ENCODE assay signal across 8 cellular contexts in genomic region chr22:30208631-30209603, GRCh38. TPM values are rescaled to one million over a fixed set of nuclear protein-coding genes. Genes with fewer than 3 reads are reported as not detected.
DNase-seq lines count a peak whose midpoint lies in the region; ATAC-seq, FAIRE-seq and TF ChIP-seq lines count a peak whose summit lies in the region.

No MANE protein-coding gene starts in this region.

- TF ChIP-seq POLR2A in HepG2 (IDR thresholded peaks at IDR 0.05; ENCODE audit: insufficient read depth in 1 of 2, low read depth in 2 of 2, low read length in 2 of 2) (no peak; a peak in 1 of 4 replicates), transverse colon (IDR thresholded peaks at IDR 0.05) (no peak)

- CTCF ChIA-PET in HepG2 (lab: Yijun Ruan, JAX; ENCODE audit: low intra/inter-chr PET ratio, low total read pairs), result no interaction called here

- peak overlapping the region; percentile 49 for H3K9ac ChIP-seq in HepG2 (ENCODE audit: insufficient read depth, low read depth, low read length)

- no peak for TF ChIP-seq RAD21 in HepG2 (CRISPR knock-in tag; IDR thresholded peaks at IDR 0.05)

- H3K27me3 ChIP-seq in HepG2 (ENCODE audit: control insufficient read depth in 1 of 2, insufficient read depth in 2 of 2, low read length in 2 of 2), result no peaks in the 10 kb centered on the region
- no peaks in the 10 kb centered on the region for H3K27me3 ChIP-seq in transverse colon

- no peaks in the 10 kb centered on the region for H3K79me2 ChIP-seq in HepG2 (ENCODE audit: insufficient read depth, low read length)

- H3K4me3 ChIP-seq in astrocyte of the spinal cord (ENCODE audit: low read depth, low read length), result no peak overlapping the region
- no peak overlapping the region for H3K4me3 ChIP-seq in HepG2 (replicated peaks in 1 of 3; ENCODE audit: insufficient read depth in 1 of 3, low read depth in 2 of 3, low read length in 3 of 3)
- H3K4me3 ChIP-seq in transverse colon, result no peak overlapping the region

- no peak overlapping the region for H3K4me2 ChIP-seq in HepG2 (ENCODE audit: low read depth, low read length)

- H3K36me3 ChIP-seq in HepG2 (replicated peaks in 1 of 2; ENCODE audit: control insufficient read depth in 1 of 2, insufficient read depth in 2 of 2, low read length in 2 of 2), result no peaks in the 10 kb centered on the region
- no peaks in the 10 kb centered on the region for H3K36me3 ChIP-seq in transverse colon

- in situ Hi-C loops in astrocyte of the spinal cord (cut with HindIII; ENCODE audit: low sequenced_read_pairs) (no loop called here), HepG2 (cut with HindIII; ENCODE audit: extremely low pct_ligation_motif_present, low pct_unique_long_range_greater_than_20kb) (no loop called here), transverse colon (cut with MboI; ENCODE audit: low pct_ligation_motif_present in 1 of 4, low pct_unique_long_range_greater_than_20kb in 1 of 4, low sequenced_read_pairs in 3 of 4) (no loop called here)

- no peak for ATAC-seq in HepG2
- no peak for ATAC-seq in HG03159 (IDR thresholded peaks at IDR 0.05; ENCODE audit: unreplicated experiment)

- H2AFZ ChIP-seq in HepG2 (ENCODE audit: low read length), result no peak overlapping the region

- H4K20me1 ChIP-seq in HepG2 (ENCODE audit: insufficient read depth, low read length), result no peaks in the 10 kb centered on the region

- DNase-seq in HT1080 (ENCODE audit: low read depth) (peak; percentile 67), astrocyte of the spinal cord (ENCODE audit: low read depth, low spot score) (peak; percentile 83), HepG2 (ENCODE audit: low spot score) (peak; percentile 65), transverse colon (peak; percentile 38), T1000 (lab: John Stamatoyannopoulos, UW) (no peak), NAMALWA (ENCODE audit: low spot score) (no peak), GM19238 (ENCODE audit: insufficient read length, low spot score) (no peak)

- intact Hi-C loops in HepG2 (cut with micrococcal nuclease; ENCODE audit: unreplicated experiment), result no loop called here
- intact Hi-C loops in transverse colon (cut with DNase I; ENCODE audit: low total_unique reads), result no loop called here

- TF ChIP-seq CTCF in astrocyte of the spinal cord (IDR thresholded peaks at IDR 0.05; ENCODE audit: low read depth, low read length) (no peak), HepG2 (CRISPR knock-in tag; IDR thresholded peaks at IDR 0.05) (no peak), transverse colon (IDR thresholded peaks at IDR 0.05) (no peak)

- H3K27ac ChIP-seq in HepG2 (ENCODE audit: extremely low read length, insufficient read depth, low read length) (peak overlapping the region; percentile 70), transverse colon (peak overlapping the region; percentile 35 to 70 (median 64))

- 64% methylated on average over 18 of the region's 26 CpGs for WGBS in HepG2 (ENCODE audit: low lambda C conversion rate)
- 70 to 79% methylated on average over 8 to 26 of the region's 26 CpGs for WGBS in transverse colon (ENCODE audit: low coverage in 1 of 2), 2 donors

- peak; percentile 55 for FAIRE-seq in HepG2 (lab: Jason Lieb, UNC)

- H3K9me3 ChIP-seq in HepG2 (ENCODE audit: low read length) (no peaks in the 10 kb centered on the region), transverse colon (no peaks in the 10 kb centered on the region)

- TF ChIP-seq EP300 in HepG2 (IDR thresholded peaks at IDR 0.05; ENCODE audit: low read depth in 2 of 2, low read length in 2 of 2) (peak in 1 of 2 experiments; percentile 45; a peak in 1 of 4 replicates), HepG2 (CRISPR knock-in tag; IDR thresholded peaks at IDR 0.05; ENCODE audit: borderline replicate concordance) (peak; percentile 35; the same call in 1 of the 2 replicates), transverse colon (IDR thresholded peaks at IDR 0.05; ENCODE audit: low read depth) (no peak)

- peaks cover 86% of the 10 kb centered on the region for H3K4me1 ChIP-seq in HepG2 (ENCODE audit: insufficient read depth, low read length)
- H3K4me1 ChIP-seq in transverse colon, result peaks cover 0 to 21% (median 9%) of the 10 kb centered on the region in 4 donors

- BruUV-seq in HepG2 (replicated peaks; lab: Mats Ljungman, UMichigan), result no TSS peak

- POLR2A ChIA-PET in HepG2 (lab: Yijun Ruan, JAX), result interaction anchor here (0.8 to 3.3 kb wide), 8 partner anchors 12 to 41 kb away, joined by 3 to 32 read pairs (median 4); no protein-coding TSS in a partner anchor

TF ChIP-seq in HepG2, 621 proteins besides CTCF, POLR2A, EP300 and RAD21 (continues in another document):
- no peak for TF ChIP-seq ZNF841 (CRISPR knock-in tag; IDR thresholded peaks at IDR 0.05; ENCODE audit: borderline replicate concordance)
- no peak for TF ChIP-seq ZNF501 (CRISPR knock-in tag; IDR thresholded peaks at IDR 0.05)
- TF ChIP-seq ZNF264 (CRISPR knock-in tag; IDR thresholded peaks at IDR 0.05), result no peak
- TF ChIP-seq ZBTB2 (CRISPR knock-in tag; IDR thresholded peaks at IDR 0.05; ENCODE audit: low read depth), result no peak
- no peak for TF ChIP-seq KMT2B (CRISPR knock-in tag; IDR thresholded peaks at IDR 0.05)
- no peak for TF ChIP-seq XRCC5 (optimal IDR thresholded peaks at IDR 0.05; ENCODE audit: low read length)
- TF ChIP-seq CCAR2 (optimal IDR thresholded peaks at IDR 0.05; ENCODE audit: low read depth, low read length), result no peak

RNA-seq across cellular contexts. Expression of gene LIF, which starts 37.6 kb away (rescaled TPM):
- 7.7 and 8.8 TPM in 2 replicates for total RNA-seq in HT1080 (2014; rRNA removed; shearing (Covaris generic))
- 22.5 and 23.6 TPM in 2 replicates for polyA plus RNA-seq in HT1080 (2015; cell fraction: cytosol; rRNA removed)
- 90.4 and 101 TPM in 2 replicates for polyA plus RNA-seq in HT1080 (2015; cell fraction: nucleus; rRNA removed)
- total RNA-seq in HepG2 (2016; rRNA removed; fragmentation: Illumina TruSeq; extraction: Trizol), result 1.5 and 3.6 TPM in 2 replicates
- 0.53 and 1.6 TPM in 2 replicates for total RNA-seq in HepG2 (2016; cell fraction: cytosol; rRNA removed; fragmentation: Illumina TruSeq; extraction: Trizol; ENCODE audit: low read depth)
- total RNA-seq in HepG2 (2016; cell fraction: insoluble cytoplasmic fraction; rRNA removed; fragmentation: Illumina TruSeq; extraction: Trizol), result 1.7 and 3.2 TPM in 2 replicates
- 2.6 TPM in 2 replicates for total RNA-seq in HepG2 (2016; cell fraction: membrane; rRNA removed; fragmentation: Illumina TruSeq; extraction: Trizol)
- 5.2 and 5.5 TPM in 2 replicates for total RNA-seq in HepG2 (2016; cell fraction: nucleus; rRNA removed; fragmentation: Illumina TruSeq; extraction: Trizol)
- polyA plus RNA-seq in HepG2 (2011; rRNA removed), result 8.5 and 12.1 TPM in 2 replicates
- polyA plus RNA-seq in HepG2 (2011; cell fraction: cytosol; rRNA removed), result 3.0 and 4.2 TPM in 2 replicates
- polyA plus RNA-seq in HepG2 (2011; cell fraction: nucleus; rRNA removed), result 48.8 and 59.2 TPM in 2 replicates
- polyA plus RNA-seq in HepG2 (2012), result 1.4 and 5.2 TPM in 2 replicates
- polyA plus RNA-seq in HepG2 (2016; cell fraction: cytosol; fragmentation: Illumina TruSeq; extraction: Trizol; ENCODE audit: low read depth), result 0.17 and 0.26 TPM in 2 replicates
- polyA plus RNA-seq in HepG2 (2016; cell fraction: insoluble cytoplasmic fraction; fragmentation: Illumina TruSeq; extraction: Trizol; ENCODE audit: low read depth), result 1.1 and 1.3 TPM in 2 replicates
- polyA plus RNA-seq in HepG2 (2016; cell fraction: membrane; fragmentation: Illumina TruSeq; extraction: Trizol; ENCODE audit: low read depth), result 0.64 and 0.93 TPM in 2 replicates
- polyA plus RNA-seq in HepG2 (2016; cell fraction: nucleus; fragmentation: Illumina TruSeq; extraction: Trizol; ENCODE audit: insufficient read depth, low read depth), result 13.6 and 20.3 TPM in 2 replicates
- polyA minus RNA-seq in HepG2 (2011; rRNA and poly(A)+ RNA removed; ENCODE audit: low replicate concordance), result 11.5 and 35.1 TPM in 2 replicates
- polyA minus RNA-seq in HepG2 (2011; cell fraction: cytosol; rRNA and poly(A)+ RNA removed), result 3.8 and 5.5 TPM in 2 replicates
- 4.1 and 7.1 TPM in 2 replicates for polyA minus RNA-seq in HepG2 (2011; cell fraction: nucleus; rRNA and poly(A)+ RNA removed)
- total RNA-seq in transverse colon, result 1 to 10 TPM; 4.0 to 5.2 (median 4.4) TPM

RNA-seq across cellular contexts. Expression of gene OSM, which starts 57.7 kb away (rescaled TPM):
- total RNA-seq in HT1080 (2014; rRNA removed; shearing (Covaris generic)), result not detected in 2 replicates
- polyA plus RNA-seq in HT1080 (2015; cell fraction: cytosol; rRNA removed), result not detected in 2 replicates
- not detected in 2 replicates for polyA plus RNA-seq in HT1080 (2015; cell fraction: nucleus; rRNA removed)
- not detected in 2 replicates for total RNA-seq in HepG2 (2016; rRNA removed; fragmentation: Illumina TruSeq; extraction: Trizol)
- total RNA-seq in HepG2 (2016; cell fraction: cytosol; rRNA removed; fragmentation: Illumina TruSeq; extraction: Trizol; ENCODE audit: low read depth), result not detected in 2 replicates
- not detected in 2 replicates for total RNA-seq in HepG2 (2016; cell fraction: insoluble cytoplasmic fraction; rRNA removed; fragmentation: Illumina TruSeq; extraction: Trizol)
- not detected in 2 replicates for total RNA-seq in HepG2 (2016; cell fraction: membrane; rRNA removed; fragmentation: Illumina TruSeq; extraction: Trizol)
- not detected in 2 replicates for total RNA-seq in HepG2 (2016; cell fraction: nucleus; rRNA removed; fragmentation: Illumina TruSeq; extraction: Trizol)
- polyA plus RNA-seq in HepG2 (2011; rRNA removed), result 0.07 TPM in 1 of 2 replicates, not detected in the other
- 0.05 TPM in 1 of 2 replicates, not detected in the other for polyA plus RNA-seq in HepG2 (2011; cell fraction: cytosol; rRNA removed)
- not detected in 2 replicates for polyA plus RNA-seq in HepG2 (2011; cell fraction: nucleus; rRNA removed)
- polyA plus RNA-seq in HepG2 (2012), result 0.07 TPM in 1 of 2 replicates, not detected in the other
- polyA plus RNA-seq in HepG2 (2016; cell fraction: cytosol; fragmentation: Illumina TruSeq; extraction: Trizol; ENCODE audit: low read depth), result not detected in 2 replicates
- polyA plus RNA-seq in HepG2 (2016; cell fraction: insoluble cytoplasmic fraction; fragmentation: Illumina TruSeq; extraction: Trizol; ENCODE audit: low read depth), result not detected in 2 replicates
- polyA plus RNA-seq in HepG2 (2016; cell fraction: membrane; fragmentation: Illumina TruSeq; extraction: Trizol; ENCODE audit: low read depth), result not detected in 2 replicates
- not detected in 2 replicates for polyA plus RNA-seq in HepG2 (2016; cell fraction: nucleus; fragmentation: Illumina TruSeq; extraction: Trizol; ENCODE audit: insufficient read depth, low read depth)
- polyA minus RNA-seq in HepG2 (2011; rRNA and poly(A)+ RNA removed; ENCODE audit: low replicate concordance), result not detected in 2 replicates
- not detected in 2 replicates for polyA minus RNA-seq in HepG2 (2011; cell fraction: cytosol; rRNA and poly(A)+ RNA removed)
- not detected in 2 replicates for polyA minus RNA-seq in HepG2 (2011; cell fraction: nucleus; rRNA and poly(A)+ RNA removed)
- total RNA-seq in transverse colon, result not detected

Comparison
In these comparisons a context has a peak if more than half of its experiments do, and no peak if none do; other contexts are left out.
1. DNase-seq: peak in HT1080 (single experiment), astrocyte of the spinal cord (single experiment), HepG2 (single experiment) and transverse colon (single experiment); none in T1000 (single experiment), NAMALWA (single experiment) and GM19238 (single experiment).